In the genomic region with DNA sequence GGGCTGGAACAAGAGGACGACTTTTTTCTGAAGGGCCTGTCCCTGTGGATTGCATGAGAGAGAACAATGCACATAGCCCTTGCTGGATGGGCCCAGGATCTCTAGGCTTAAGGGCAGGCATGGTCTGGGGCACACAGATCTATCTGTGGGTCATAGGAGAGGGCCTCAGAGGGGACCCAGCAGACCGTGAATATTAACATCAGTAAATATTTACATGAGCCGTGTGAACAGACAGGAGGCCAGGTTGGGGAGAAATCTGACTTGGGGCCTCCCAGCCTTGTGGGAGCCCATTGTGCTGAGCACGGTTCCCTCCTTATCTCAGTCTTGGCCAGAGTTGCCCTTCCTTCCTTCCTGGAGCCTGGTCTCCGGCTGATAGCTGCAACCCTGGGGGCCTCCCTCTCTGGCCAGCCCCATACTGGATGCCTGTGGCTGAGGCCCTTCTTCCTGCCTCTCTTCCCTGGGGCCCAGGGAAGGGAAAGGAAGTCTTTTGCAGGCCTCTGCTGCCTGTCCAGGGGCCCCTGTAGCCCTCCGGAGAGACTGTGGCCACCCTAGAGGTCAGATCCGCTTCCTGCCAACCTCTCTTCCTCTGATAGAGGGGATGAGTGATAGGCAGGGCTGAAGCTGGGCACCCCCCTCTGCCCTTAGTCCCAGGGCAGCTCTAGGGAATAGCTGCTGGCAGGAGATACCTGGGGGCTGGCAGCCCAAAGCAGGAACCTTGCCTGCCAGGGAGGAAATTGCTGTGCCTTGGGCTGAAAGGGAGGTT, we compare ENCODE assay signal across 1 cellular context.
TF ChIP-seq lines count a peak whose summit lies in the region.

No MANE protein-coding gene starts in this region.

TF ChIP-seq in K562, 482 proteins besides CTCF, POLR2A, EP300 and RAD21 (continued from another document and continues in another):
- TF ChIP-seq, protein P1, sequence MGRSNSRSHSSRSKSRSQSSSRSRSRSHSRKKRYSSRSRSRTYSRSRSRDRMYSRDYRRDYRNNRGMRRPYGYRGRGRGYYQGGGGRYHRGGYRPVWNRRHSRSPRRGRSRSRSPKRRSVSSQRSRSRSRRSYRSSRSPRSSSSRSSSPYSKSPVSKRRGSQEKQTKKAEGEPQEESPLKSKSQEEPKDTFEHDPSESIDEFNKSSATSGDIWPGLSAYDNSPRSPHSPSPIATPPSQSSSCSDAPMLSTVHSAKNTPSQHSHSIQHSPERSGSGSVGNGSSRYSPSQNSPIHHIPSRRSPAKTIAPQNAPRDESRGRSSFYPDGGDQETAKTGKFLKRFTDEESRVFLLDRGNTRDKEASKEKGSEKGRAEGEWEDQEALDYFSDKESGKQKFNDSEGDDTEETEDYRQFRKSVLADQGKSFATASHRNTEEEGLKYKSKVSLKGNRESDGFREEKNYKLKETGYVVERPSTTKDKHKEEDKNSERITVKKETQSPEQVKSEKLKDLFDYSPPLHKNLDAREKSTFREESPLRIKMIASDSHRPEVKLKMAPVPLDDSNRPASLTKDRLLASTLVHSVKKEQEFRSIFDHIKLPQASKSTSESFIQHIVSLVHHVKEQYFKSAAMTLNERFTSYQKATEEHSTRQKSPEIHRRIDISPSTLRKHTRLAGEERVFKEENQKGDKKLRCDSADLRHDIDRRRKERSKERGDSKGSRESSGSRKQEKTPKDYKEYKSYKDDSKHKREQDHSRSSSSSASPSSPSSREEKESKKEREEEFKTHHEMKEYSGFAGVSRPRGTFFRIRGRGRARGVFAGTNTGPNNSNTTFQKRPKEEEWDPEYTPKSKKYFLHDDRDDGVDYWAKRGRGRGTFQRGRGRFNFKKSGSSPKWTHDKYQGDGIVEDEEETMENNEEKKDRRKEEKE (IDR thresholded peaks at IDR 0.05; ENCODE audit: borderline replicate concordance in 1 of 2, control insufficient read depth in 1 of 2, low read depth in 2 of 2, low read length in 1 of 2) = no peak
- TF ChIP-seq KHSRP (IDR thresholded peaks at IDR 0.05) (no peak), ETS2 (tag; IDR thresholded peaks at IDR 0.05; ENCODE audit: borderline replicate concordance, poor library complexity, severe bottlenecking) (no peak), BMI1 (IDR thresholded peaks at IDR 0.05; ENCODE audit: low read length) (no peak), MEIS2 (IDR thresholded peaks at IDR 0.05; ENCODE audit: partially characterized antibody) (no peak), GATAD2B (IDR thresholded peaks at IDR 0.05; ENCODE audit: borderline replicate concordance) (no peak), ZNF133 (CRISPR knock-in tag; IDR thresholded peaks at IDR 0.05) (no peak), PHTF2 (CRISPR knock-in tag; IDR thresholded peaks at IDR 0.05) (no peak), FOXA1 (IDR thresholded peaks at IDR 0.05; ENCODE audit: borderline replicate concordance) (no peak), MTA1 (IDR thresholded peaks at IDR 0.05; ENCODE audit: borderline replicate concordance) (no peak), MYC (IDR thresholded peaks at IDR 0.05; ENCODE audit: low read depth, low read length) (peak; percentile 30; the same call in 1 of the 2 replicates), MYC (CRISPR knock-in tag; IDR thresholded peaks at IDR 0.05; ENCODE audit: borderline replicate concordance, low read depth) (no peak), ZNF507 (tag; conservative IDR thresholded peaks at IDR 0.05) (no peak), KAT8 (IDR thresholded peaks at IDR 0.05; ENCODE audit: low read depth) (no peak), ZNF197 (CRISPR knock-in tag; IDR thresholded peaks at IDR 0.05; ENCODE audit: low read depth) (no peak), SMAD2 (IDR thresholded peaks at IDR 0.05; ENCODE audit: low read depth, low read length) (no peak), ZNF707 (CRISPR knock-in tag; conservative IDR thresholded peaks at IDR 0.05) (no peak), GTF2E2 (tag; IDR thresholded peaks at IDR 0.05) (no peak), FOXA3 (CRISPR knock-in tag; conservative IDR thresholded peaks at IDR 0.05 in 1 of 2, IDR thresholded peaks at IDR 0.05 in 1 of 2) (peak in 1 of 2 experiments; percentile 55; a peak in 2 of 4 replicates), NR4A1 (CRISPR knock-in tag; IDR thresholded peaks at IDR 0.05) (no peak), NR4A1 (tag; IDR thresholded peaks at IDR 0.05) (peak; percentile 32; the same call in 1 of the 2 replicates), ASH1L (IDR thresholded peaks at IDR 0.05; ENCODE audit: borderline replicate concordance, low read depth, partially characterized antibody) (no peak), RHOXF2B (CRISPR knock-in tag; conservative IDR thresholded peaks at IDR 0.05) (no peak), C11orf30 (IDR thresholded peaks at IDR 0.05; ENCODE audit: low read depth) (no peak), BCL6 (CRISPR knock-in tag; IDR thresholded peaks at IDR 0.05) (0 out of 2 replicates have a peak, but pooled peaks have one; percentile 7), ERF (CRISPR knock-in tag; IDR thresholded peaks at IDR 0.05) (no peak), DPF2 (IDR thresholded peaks at IDR 0.05) (peak; percentile 80), NCOR1 (IDR thresholded peaks at IDR 0.05) (peak; percentile 91), HDAC6 (IDR thresholded peaks at IDR 0.05; ENCODE audit: low read depth, low read length) (no peak), TARDBP (IDR thresholded peaks at IDR 0.05) (no peak), ZNF253 (CRISPR knock-in tag; conservative IDR thresholded peaks at IDR 0.05) (no peak), RFX5 (IDR thresholded peaks at IDR 0.05; ENCODE audit: low read depth, low read length) (no peak), ELF2 (CRISPR knock-in tag; IDR thresholded peaks at IDR 0.05) (no peak), SAFB2 (IDR thresholded peaks at IDR 0.05; ENCODE audit: borderline replicate concordance, low read depth, low read length, severe bottlenecking) (no peak), MYBL2 (IDR thresholded peaks at IDR 0.05; ENCODE audit: low read depth) (no peak), MYBL2 (CRISPR knock-in tag; IDR thresholded peaks at IDR 0.05; ENCODE audit: borderline replicate concordance) (no peak), NCOA6 (IDR thresholded peaks at IDR 0.05) (no peak)
- TF ChIP-seq, protein P2, sequence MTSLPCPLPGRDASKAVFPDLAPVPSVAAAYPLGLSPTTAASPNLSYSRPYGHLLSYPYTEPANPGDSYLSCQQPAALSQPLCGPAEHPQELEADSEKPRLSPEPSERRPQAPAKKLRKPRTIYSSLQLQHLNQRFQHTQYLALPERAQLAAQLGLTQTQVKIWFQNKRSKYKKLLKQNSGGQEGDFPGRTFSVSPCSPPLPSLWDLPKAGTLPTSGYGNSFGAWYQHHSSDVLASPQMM (CRISPR knock-in tag; IDR thresholded peaks at IDR 0.05) = no peak
- TF ChIP-seq, protein P3, sequence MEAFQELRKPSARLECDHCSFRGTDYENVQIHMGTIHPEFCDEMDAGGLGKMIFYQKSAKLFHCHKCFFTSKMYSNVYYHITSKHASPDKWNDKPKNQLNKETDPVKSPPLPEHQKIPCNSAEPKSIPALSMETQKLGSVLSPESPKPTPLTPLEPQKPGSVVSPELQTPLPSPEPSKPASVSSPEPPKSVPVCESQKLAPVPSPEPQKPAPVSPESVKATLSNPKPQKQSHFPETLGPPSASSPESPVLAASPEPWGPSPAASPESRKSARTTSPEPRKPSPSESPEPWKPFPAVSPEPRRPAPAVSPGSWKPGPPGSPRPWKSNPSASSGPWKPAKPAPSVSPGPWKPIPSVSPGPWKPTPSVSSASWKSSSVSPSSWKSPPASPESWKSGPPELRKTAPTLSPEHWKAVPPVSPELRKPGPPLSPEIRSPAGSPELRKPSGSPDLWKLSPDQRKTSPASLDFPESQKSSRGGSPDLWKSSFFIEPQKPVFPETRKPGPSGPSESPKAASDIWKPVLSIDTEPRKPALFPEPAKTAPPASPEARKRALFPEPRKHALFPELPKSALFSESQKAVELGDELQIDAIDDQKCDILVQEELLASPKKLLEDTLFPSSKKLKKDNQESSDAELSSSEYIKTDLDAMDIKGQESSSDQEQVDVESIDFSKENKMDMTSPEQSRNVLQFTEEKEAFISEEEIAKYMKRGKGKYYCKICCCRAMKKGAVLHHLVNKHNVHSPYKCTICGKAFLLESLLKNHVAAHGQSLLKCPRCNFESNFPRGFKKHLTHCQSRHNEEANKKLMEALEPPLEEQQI (IDR thresholded peaks at IDR 0.05) = no peak
- TF ChIP-seq, protein P4, sequence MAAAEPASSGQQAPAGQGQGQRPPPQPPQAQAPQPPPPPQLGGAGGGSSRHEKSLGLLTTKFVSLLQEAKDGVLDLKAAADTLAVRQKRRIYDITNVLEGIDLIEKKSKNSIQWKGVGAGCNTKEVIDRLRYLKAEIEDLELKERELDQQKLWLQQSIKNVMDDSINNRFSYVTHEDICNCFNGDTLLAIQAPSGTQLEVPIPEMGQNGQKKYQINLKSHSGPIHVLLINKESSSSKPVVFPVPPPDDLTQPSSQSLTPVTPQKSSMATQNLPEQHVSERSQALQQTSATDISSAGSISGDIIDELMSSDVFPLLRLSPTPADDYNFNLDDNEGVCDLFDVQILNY (CRISPR knock-in tag; IDR thresholded peaks at IDR 0.05) = no peak
- TF ChIP-seq, protein P5, sequence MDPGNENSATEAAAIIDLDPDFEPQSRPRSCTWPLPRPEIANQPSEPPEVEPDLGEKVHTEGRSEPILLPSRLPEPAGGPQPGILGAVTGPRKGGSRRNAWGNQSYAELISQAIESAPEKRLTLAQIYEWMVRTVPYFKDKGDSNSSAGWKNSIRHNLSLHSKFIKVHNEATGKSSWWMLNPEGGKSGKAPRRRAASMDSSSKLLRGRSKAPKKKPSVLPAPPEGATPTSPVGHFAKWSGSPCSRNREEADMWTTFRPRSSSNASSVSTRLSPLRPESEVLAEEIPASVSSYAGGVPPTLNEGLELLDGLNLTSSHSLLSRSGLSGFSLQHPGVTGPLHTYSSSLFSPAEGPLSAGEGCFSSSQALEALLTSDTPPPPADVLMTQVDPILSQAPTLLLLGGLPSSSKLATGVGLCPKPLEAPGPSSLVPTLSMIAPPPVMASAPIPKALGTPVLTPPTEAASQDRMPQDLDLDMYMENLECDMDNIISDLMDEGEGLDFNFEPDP (CRISPR knock-in tag; IDR thresholded peaks at IDR 0.05) = no peak
- TF ChIP-seq, protein P6, sequence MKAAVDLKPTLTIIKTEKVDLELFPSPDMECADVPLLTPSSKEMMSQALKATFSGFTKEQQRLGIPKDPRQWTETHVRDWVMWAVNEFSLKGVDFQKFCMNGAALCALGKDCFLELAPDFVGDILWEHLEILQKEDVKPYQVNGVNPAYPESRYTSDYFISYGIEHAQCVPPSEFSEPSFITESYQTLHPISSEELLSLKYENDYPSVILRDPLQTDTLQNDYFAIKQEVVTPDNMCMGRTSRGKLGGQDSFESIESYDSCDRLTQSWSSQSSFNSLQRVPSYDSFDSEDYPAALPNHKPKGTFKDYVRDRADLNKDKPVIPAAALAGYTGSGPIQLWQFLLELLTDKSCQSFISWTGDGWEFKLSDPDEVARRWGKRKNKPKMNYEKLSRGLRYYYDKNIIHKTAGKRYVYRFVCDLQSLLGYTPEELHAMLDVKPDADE (conservative IDR thresholded peaks at IDR 0.05; ENCODE audit: control insufficient read depth, low read depth, low read length) = no peak
- TF ChIP-seq, protein P7, sequence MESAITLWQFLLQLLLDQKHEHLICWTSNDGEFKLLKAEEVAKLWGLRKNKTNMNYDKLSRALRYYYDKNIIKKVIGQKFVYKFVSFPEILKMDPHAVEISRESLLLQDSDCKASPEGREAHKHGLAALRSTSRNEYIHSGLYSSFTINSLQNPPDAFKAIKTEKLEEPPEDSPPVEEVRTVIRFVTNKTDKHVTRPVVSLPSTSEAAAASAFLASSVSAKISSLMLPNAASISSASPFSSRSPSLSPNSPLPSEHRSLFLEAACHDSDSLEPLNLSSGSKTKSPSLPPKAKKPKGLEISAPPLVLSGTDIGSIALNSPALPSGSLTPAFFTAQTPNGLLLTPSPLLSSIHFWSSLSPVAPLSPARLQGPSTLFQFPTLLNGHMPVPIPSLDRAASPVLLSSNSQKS (CRISPR knock-in tag; IDR thresholded peaks at IDR 0.05) = no peak
- TF ChIP-seq, protein P8, sequence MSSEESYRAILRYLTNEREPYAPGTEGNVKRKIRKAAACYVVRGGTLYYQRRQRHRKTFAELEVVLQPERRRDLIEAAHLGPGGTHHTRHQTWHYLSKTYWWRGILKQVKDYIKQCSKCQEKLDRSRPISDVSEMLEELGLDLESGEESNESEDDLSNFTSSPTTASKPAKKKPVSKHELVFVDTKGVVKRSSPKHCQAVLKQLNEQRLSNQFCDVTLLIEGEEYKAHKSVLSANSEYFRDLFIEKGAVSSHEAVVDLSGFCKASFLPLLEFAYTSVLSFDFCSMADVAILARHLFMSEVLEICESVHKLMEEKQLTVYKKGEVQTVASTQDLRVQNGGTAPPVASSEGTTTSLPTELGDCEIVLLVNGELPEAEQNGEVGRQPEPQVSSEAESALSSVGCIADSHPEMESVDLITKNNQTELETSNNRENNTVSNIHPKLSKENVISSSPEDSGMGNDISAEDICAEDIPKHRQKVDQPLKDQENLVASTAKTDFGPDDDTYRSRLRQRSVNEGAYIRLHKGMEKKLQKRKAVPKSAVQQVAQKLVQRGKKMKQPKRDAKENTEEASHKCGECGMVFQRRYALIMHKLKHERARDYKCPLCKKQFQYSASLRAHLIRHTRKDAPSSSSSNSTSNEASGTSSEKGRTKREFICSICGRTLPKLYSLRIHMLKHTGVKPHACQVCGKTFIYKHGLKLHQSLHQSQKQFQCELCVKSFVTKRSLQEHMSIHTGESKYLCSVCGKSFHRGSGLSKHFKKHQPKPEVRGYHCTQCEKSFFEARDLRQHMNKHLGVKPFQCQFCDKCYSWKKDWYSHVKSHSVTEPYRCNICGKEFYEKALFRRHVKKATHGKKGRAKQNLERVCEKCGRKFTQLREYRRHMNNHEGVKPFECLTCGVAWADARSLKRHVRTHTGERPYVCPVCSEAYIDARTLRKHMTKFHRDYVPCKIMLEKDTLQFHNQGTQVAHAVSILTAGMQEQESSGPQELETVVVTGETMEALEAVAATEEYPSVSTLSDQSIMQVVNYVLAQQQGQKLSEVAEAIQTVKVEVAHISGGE (CRISPR knock-in tag; IDR thresholded peaks at IDR 0.05) = peak in 1 of 3 experiments; percentile 51; a peak in 1 of 6 replicates
- TF ChIP-seq, protein P9, sequence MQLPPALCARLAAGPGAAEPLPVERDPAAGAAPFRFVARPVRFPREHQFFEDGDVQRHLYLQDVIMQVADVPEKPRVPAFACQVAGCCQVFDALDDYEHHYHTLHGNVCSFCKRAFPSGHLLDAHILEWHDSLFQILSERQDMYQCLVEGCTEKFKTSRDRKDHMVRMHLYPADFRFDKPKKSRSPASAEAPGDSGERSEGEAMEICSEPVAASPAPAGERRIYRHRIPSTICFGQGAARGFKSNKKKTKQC (CRISPR knock-in tag; IDR thresholded peaks at IDR 0.05) = no peak
- TF ChIP-seq, protein P10, sequence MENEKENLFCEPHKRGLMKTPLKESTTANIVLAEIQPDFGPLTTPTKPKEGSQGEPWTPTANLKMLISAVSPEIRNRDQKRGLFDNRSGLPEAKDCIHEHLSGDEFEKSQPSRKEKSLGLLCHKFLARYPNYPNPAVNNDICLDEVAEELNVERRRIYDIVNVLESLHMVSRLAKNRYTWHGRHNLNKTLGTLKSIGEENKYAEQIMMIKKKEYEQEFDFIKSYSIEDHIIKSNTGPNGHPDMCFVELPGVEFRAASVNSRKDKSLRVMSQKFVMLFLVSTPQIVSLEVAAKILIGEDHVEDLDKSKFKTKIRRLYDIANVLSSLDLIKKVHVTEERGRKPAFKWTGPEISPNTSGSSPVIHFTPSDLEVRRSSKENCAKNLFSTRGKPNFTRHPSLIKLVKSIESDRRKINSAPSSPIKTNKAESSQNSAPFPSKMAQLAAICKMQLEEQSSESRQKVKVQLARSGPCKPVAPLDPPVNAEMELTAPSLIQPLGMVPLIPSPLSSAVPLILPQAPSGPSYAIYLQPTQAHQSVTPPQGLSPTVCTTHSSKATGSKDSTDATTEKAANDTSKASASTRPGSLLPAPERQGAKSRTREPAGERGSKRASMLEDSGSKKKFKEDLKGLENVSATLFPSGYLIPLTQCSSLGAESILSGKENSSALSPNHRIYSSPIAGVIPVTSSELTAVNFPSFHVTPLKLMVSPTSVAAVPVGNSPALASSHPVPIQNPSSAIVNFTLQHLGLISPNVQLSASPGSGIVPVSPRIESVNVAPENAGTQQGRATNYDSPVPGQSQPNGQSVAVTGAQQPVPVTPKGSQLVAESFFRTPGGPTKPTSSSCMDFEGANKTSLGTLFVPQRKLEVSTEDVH (IDR thresholded peaks at IDR 0.05; ENCODE audit: low read depth, partially characterized antibody) = no peak
